ENCODE assay signal across 1 cellular context in the genomic region with DNA sequence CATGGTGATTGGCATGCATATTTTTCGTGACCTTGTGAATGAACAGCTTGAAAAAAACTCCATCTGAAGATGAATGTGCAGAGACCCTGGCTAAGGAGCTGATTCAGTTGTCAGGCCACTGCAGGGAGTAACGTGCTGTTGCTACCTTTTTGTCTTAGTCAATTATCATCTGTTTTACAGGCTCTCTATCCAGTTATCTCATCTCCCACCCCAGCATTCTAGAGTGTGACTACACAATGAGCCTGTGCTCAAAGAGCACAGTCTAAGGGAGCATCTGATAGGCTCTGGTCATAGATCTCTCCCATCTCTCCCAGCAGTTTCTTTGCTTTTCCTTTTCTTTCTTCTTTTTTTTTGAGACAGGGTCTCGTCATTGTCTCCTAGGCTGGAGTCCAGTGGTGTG.
TF ChIP-seq lines count a peak whose summit lies in the region.

No MANE protein-coding gene starts in this region.

TF ChIP-seq in WTC11, 78 proteins besides CTCF, POLR2A, EP300 and RAD21 (continued from another document):
- TF ChIP-seq, protein P1, sequence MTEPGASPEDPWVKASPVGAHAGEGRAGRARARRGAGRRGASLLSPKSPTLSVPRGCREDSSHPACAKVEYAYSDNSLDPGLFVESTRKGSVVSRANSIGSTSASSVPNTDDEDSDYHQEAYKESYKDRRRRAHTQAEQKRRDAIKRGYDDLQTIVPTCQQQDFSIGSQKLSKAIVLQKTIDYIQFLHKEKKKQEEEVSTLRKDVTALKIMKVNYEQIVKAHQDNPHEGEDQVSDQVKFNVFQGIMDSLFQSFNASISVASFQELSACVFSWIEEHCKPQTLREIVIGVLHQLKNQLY (CRISPR knock-in tag; IDR thresholded peaks at IDR 0.05), result no peak
- no peak for TF ChIP-seq GABPB1 (CRISPR knock-in tag; IDR thresholded peaks at IDR 0.05)
- TF ChIP-seq, protein P2, sequence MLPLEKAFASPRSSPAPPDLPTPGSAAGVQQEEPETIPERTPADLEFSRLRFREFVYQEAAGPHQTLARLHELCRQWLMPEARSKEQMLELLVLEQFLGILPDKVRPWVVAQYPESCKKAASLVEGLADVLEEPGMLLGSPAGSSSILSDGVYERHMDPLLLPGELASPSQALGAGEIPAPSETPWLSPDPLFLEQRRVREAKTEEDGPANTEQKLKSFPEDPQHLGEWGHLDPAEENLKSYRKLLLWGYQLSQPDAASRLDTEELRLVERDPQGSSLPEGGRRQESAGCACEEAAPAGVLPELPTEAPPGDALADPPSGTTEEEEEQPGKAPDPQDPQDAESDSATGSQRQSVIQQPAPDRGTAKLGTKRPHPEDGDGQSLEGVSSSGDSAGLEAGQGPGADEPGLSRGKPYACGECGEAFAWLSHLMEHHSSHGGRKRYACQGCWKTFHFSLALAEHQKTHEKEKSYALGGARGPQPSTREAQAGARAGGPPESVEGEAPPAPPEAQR (CRISPR knock-in tag; IDR thresholded peaks at IDR 0.05), result no peak
- TF ChIP-seq CREM (CRISPR knock-in tag; IDR thresholded peaks at IDR 0.05), result no peak
- TF ChIP-seq TCF7 (CRISPR knock-in tag; IDR thresholded peaks at IDR 0.05; ENCODE audit: low read depth), result no peak
- TF ChIP-seq GTF2I (CRISPR knock-in tag; conservative IDR thresholded peaks at IDR 0.05), result no peak
- TF ChIP-seq, protein P3, sequence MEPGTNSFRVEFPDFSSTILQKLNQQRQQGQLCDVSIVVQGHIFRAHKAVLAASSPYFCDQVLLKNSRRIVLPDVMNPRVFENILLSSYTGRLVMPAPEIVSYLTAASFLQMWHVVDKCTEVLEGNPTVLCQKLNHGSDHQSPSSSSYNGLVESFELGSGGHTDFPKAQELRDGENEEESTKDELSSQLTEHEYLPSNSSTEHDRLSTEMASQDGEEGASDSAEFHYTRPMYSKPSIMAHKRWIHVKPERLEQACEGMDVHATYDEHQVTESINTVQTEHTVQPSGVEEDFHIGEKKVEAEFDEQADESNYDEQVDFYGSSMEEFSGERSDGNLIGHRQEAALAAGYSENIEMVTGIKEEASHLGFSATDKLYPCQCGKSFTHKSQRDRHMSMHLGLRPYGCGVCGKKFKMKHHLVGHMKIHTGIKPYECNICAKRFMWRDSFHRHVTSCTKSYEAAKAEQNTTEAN (CRISPR knock-in tag; IDR thresholded peaks at IDR 0.05), result no peak
- TF ChIP-seq, protein P4, sequence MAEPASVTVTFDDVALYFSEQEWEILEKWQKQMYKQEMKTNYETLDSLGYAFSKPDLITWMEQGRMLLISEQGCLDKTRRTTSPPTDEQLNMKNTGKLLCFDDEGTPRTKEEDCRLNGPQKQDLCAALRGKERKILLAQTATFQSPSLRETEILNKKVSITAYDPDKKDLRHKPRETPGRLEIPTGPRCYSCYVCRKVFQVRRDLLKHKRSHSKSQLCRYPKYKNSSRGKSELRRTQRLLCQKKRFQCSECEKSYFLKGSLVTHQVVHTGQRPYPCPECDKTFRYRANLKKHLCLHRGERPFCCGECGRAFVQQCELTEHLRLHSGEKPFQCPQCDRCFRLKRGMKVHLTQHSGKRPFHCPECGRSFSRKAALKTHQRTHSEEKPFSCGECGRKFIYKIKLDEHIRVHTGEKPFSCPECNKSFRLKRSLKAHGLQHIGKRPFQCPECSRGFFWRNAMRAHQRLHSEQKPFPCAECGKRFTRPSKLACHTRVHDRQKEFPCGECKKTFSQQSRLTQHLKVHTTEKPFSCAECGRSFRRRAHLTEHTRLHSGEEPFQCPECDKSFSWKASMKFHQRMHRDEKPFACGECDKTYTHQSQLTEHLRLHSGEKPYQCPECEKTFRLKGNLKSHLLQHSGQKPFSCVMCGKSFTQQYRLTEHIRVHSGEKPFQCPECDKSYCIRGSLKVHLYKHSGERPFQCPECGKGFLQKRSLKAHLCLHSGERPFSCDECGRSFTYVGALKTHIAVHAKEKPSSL (CRISPR knock-in tag; conservative IDR thresholded peaks at IDR 0.05), result no peak
- TF ChIP-seq, protein P5, sequence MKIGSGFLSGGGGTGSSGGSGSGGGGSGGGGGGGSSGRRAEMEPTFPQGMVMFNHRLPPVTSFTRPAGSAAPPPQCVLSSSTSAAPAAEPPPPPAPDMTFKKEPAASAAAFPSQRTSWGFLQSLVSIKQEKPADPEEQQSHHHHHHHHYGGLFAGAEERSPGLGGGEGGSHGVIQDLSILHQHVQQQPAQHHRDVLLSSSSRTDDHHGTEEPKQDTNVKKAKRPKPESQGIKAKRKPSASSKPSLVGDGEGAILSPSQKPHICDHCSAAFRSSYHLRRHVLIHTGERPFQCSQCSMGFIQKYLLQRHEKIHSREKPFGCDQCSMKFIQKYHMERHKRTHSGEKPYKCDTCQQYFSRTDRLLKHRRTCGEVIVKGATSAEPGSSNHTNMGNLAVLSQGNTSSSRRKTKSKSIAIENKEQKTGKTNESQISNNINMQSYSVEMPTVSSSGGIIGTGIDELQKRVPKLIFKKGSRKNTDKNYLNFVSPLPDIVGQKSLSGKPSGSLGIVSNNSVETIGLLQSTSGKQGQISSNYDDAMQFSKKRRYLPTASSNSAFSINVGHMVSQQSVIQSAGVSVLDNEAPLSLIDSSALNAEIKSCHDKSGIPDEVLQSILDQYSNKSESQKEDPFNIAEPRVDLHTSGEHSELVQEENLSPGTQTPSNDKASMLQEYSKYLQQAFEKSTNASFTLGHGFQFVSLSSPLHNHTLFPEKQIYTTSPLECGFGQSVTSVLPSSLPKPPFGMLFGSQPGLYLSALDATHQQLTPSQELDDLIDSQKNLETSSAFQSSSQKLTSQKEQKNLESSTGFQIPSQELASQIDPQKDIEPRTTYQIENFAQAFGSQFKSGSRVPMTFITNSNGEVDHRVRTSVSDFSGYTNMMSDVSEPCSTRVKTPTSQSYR (CRISPR knock-in tag; IDR thresholded peaks at IDR 0.05), result no peak
- TF ChIP-seq, protein P6, sequence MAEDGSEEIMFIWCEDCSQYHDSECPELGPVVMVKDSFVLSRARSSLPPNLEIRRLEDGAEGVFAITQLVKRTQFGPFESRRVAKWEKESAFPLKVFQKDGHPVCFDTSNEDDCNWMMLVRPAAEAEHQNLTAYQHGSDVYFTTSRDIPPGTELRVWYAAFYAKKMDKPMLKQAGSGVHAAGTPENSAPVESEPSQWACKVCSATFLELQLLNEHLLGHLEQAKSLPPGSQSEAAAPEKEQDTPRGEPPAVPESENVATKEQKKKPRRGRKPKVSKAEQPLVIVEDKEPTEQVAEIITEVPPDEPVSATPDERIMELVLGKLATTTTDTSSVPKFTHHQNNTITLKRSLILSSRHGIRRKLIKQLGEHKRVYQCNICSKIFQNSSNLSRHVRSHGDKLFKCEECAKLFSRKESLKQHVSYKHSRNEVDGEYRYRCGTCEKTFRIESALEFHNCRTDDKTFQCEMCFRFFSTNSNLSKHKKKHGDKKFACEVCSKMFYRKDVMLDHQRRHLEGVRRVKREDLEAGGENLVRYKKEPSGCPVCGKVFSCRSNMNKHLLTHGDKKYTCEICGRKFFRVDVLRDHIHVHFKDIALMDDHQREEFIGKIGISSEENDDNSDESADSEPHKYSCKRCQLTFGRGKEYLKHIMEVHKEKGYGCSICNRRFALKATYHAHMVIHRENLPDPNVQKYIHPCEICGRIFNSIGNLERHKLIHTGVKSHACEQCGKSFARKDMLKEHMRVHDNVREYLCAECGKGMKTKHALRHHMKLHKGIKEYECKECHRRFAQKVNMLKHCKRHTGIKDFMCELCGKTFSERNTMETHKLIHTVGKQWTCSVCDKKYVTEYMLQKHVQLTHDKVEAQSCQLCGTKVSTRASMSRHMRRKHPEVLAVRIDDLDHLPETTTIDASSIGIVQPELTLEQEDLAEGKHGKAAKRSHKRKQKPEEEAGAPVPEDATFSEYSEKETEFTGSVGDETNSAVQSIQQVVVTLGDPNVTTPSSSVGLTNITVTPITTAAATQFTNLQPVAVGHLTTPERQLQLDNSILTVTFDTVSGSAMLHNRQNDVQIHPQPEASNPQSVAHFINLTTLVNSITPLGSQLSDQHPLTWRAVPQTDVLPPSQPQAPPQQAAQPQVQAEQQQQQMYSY (CRISPR knock-in tag; IDR thresholded peaks at IDR 0.05), result no peak
- no peak for TF ChIP-seq MYBL2 (CRISPR knock-in tag; IDR thresholded peaks at IDR 0.05)
- TF ChIP-seq, protein P7, sequence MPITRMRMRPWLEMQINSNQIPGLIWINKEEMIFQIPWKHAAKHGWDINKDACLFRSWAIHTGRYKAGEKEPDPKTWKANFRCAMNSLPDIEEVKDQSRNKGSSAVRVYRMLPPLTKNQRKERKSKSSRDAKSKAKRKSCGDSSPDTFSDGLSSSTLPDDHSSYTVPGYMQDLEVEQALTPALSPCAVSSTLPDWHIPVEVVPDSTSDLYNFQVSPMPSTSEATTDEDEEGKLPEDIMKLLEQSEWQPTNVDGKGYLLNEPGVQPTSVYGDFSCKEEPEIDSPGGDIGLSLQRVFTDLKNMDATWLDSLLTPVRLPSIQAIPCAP (CRISPR knock-in tag; IDR thresholded peaks at IDR 0.05), result no peak
TF ChIP-seq in WTC11: peak in this region for 0.
